14 cellular contexts compared by ENCODE assay signal in the genomic region with DNA sequence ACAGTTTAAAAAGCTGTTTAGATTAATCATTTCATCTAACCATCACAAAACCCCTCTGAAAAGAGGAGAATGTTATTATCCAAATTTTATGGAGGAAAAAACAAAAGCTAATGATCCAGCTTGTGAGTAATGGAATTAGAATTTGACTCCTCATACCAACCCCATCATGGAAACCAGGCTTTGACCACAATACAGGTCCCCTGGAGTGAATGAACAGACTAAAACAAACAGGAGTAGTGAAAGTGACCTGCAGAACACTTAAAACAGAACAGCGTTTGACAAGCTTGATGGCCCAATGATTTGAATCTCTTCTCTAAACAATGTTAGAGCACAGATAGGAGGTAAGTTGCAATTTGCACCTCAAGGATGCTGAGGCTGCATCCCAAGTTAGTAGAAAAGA.
DNase-seq lines count a peak whose midpoint lies in the region; ATAC-seq and TF ChIP-seq lines count a peak whose summit lies in the region.
"Had no signal": no experiment of that assay in that cellular context is flagged by ENCODE, and none has a peak within 500 bp of the region (broad histone marks: within the 10 kb centered on the region; RNA-seq: fewer than 3 reads in every experiment).

No MANE protein-coding gene starts in this region.

- WGBS in neuronal stem cell (ENCODE audit: extremely low coverage in 2 of 2, insufficient read length in 2 of 2, insufficient replicate concordance in 1 of 2), 2 donors, result no CpG with 5 or more reads among the region's 1 CpG

- H3K4me1 Mint-ChIP-seq in activated CD4-positive, alpha-beta T cell treated with anti-CD3 and anti-CD28 coated beads for 36 hours, result peaks cover 6% of the 10 kb centered on the region
- H3K4me1 Mint-ChIP-seq in CD8-positive, alpha-beta memory T cell, result no peaks in the 10 kb centered on the region

- H2BK15ac ChIP-seq in neuronal stem cell (ENCODE audit: low read length), result no peak overlapping the region

- no peak overlapping the region for H2BK5ac ChIP-seq in neuronal stem cell (ENCODE audit: low read length)

- peaks cover 2 to 3% of the 10 kb centered on the region in 2 donors for H3K4me1 ChIP-seq in neuronal stem cell (ENCODE audit: control insufficient read depth in 2 of 2, insufficient read depth in 1 of 2, low read depth in 1 of 2, low read length in 2 of 2)
- no peaks in the 10 kb centered on the region for H3K4me1 ChIP-seq in CD8-positive, alpha-beta memory T cell (ENCODE audit: insufficient read depth, low read length)

- H3K36me3 Mint-ChIP-seq in activated CD4-positive, alpha-beta T cell treated with anti-CD3 and anti-CD28 coated beads for 36 hours (ENCODE audit: low read depth), result no peaks in the 10 kb centered on the region
- H3K36me3 Mint-ChIP-seq in CD8-positive, alpha-beta memory T cell, result peaks cover 0 to 16% (median 2%) of the 10 kb centered on the region in 3 donors

- H3K36me3 ChIP-seq in neuronal stem cell (replicated peaks in 1 of 2; ENCODE audit: control insufficient read depth in 2 of 2, insufficient read depth in 2 of 2, low read length in 2 of 2), result no peaks in the 10 kb centered on the region
- H3K36me3 ChIP-seq in CD8-positive, alpha-beta memory T cell (ENCODE audit: insufficient read depth, low read length), result no peaks in the 10 kb centered on the region

- H3K4me3 ChIP-seq in choroid plexus epithelial cell (ENCODE audit: low read depth, low read length), result no peak overlapping the region
- no peak overlapping the region for H3K4me3 ChIP-seq in neuronal stem cell (ENCODE audit: low read length in 2 of 2)
- H3K4me3 ChIP-seq in CD8-positive, alpha-beta memory T cell (ENCODE audit: low read length), result no peak overlapping the region

- H4K91ac ChIP-seq in neuronal stem cell (ENCODE audit: low read depth, low read length, poor library complexity), result no peak overlapping the region

- no peak overlapping the region for H3K18ac ChIP-seq in neuronal stem cell (ENCODE audit: low read length)

- peaks cover 7% of the 10 kb centered on the region for H3K9me3 Mint-ChIP-seq in activated CD4-positive, alpha-beta T cell treated with anti-CD3 and anti-CD28 coated beads for 36 hours (ENCODE audit: low read depth)
- peaks cover 0 to 11% (median 8%) of the 10 kb centered on the region in 5 donors for H3K9me3 Mint-ChIP-seq in CD8-positive, alpha-beta memory T cell

- no peak overlapping the region for H3K14ac ChIP-seq in neuronal stem cell (ENCODE audit: low read length)

- no peak overlapping the region for H3K23ac ChIP-seq in neuronal stem cell (ENCODE audit: low read depth, low read length, poor library complexity)

- H3K27me3 Mint-ChIP-seq in activated CD4-positive, alpha-beta T cell treated with anti-CD3 and anti-CD28 coated beads for 36 hours, result peaks cover 3% of the 10 kb centered on the region
- peaks cover 13 to 30% of the 10 kb centered on the region in 2 donors for H3K27me3 Mint-ChIP-seq in CD8-positive, alpha-beta memory T cell

- no peak overlapping the region for H3K4ac ChIP-seq in neuronal stem cell (ENCODE audit: low read length)

- no peak overlapping the region for H3K4me2 ChIP-seq in neuronal stem cell (ENCODE audit: insufficient read depth, low read length, poor library complexity, severe bottlenecking)

- no peak overlapping the region for H2AK5ac ChIP-seq in neuronal stem cell (ENCODE audit: low read depth, low read length)

- CTCF ChIA-PET in activated CD4-positive, alpha-beta T cell treated with anti-CD3 and anti-CD28 coated beads for 36 hours (lab: Charles Lee), result interaction anchor here (1.2 kb wide), 1 partner anchor 140 kb away, joined by 4 read pairs; no protein-coding TSS in a partner anchor
- CTCF ChIA-PET in CD8-positive, alpha-beta memory T cell (lab: Charles Lee), result no interaction called here

- peaks cover 0 to 5% of the 10 kb centered on the region in 2 donors for H3K9me3 ChIP-seq in neuronal stem cell (replicated peaks in 1 of 2; ENCODE audit: control insufficient read depth in 2 of 2, insufficient read depth in 1 of 2, low read depth in 1 of 2, low read length in 2 of 2)
- no peaks in the 10 kb centered on the region for H3K9me3 ChIP-seq in CD8-positive, alpha-beta memory T cell (ENCODE audit: low read length)

- no peak overlapping the region for H4K8ac ChIP-seq in neuronal stem cell (ENCODE audit: low read depth, low read length)

- no peak overlapping the region for H2BK12ac ChIP-seq in neuronal stem cell (ENCODE audit: low read length)

- no peak overlapping the region for H2BK120ac ChIP-seq in neuronal stem cell (ENCODE audit: low read depth, low read length)

- no peak overlapping the region for H3K4me3 Mint-ChIP-seq in activated CD4-positive, alpha-beta T cell treated with anti-CD3 and anti-CD28 coated beads for 36 hours
- H3K4me3 Mint-ChIP-seq in CD8-positive, alpha-beta memory T cell, result no peak overlapping the region

- no peak overlapping the region for H2AFZ ChIP-seq in neuronal stem cell (ENCODE audit: low read length)

- H3K27ac Mint-ChIP-seq in activated CD4-positive, alpha-beta T cell treated with anti-CD3 and anti-CD28 coated beads for 36 hours, result no peak overlapping the region
- no peak overlapping the region for H3K27ac Mint-ChIP-seq in CD8-positive, alpha-beta memory T cell

- TF ChIP-seq CTCF in choroid plexus epithelial cell (conservative IDR thresholded peaks at IDR 0.05; ENCODE audit: low read depth, low read length), result no peak

- no peak overlapping the region for H3K27ac ChIP-seq in neuronal stem cell (replicated peaks; ENCODE audit: low read length)
- H3K27ac ChIP-seq in CD8-positive, alpha-beta memory T cell (ENCODE audit: low read depth, low read length), result no peak overlapping the region

- H3K27me3 ChIP-seq in neuronal stem cell (ENCODE audit: control insufficient read depth in 3 of 3, insufficient read depth in 3 of 3, low read depth in 1 of 3, low read length in 3 of 3), result no peaks in the 10 kb centered on the region
- no peaks in the 10 kb centered on the region for H3K27me3 ChIP-seq in CD8-positive, alpha-beta memory T cell (ENCODE audit: insufficient read depth, low read length, poor library complexity, severe bottlenecking)

- intact Hi-C loops in activated CD4-positive, alpha-beta T cell treated with anti-CD3 and anti-CD28 coated beads for 36 hours (cut with DNase I, micrococcal nuclease), result no loop called here

- POLR2A ChIA-PET in activated CD4-positive, alpha-beta T cell treated with anti-CD3 and anti-CD28 coated beads for 36 hours (lab: Charles Lee), result no interaction called here
- POLR2A ChIA-PET in CD8-positive, alpha-beta memory T cell (lab: Charles Lee), result no interaction called here

- peak; percentile 38 for DNase-seq in ELF-1 (ENCODE audit: low read depth, low spot score)
- DNase-seq in NCI-H146 (lab: John Stamatoyannopoulos, UW), result peak; percentile 93
- peak; percentile 98 for DNase-seq in choroid plexus epithelial cell (ENCODE audit: low read depth)
- DNase-seq in neuronal stem cell (ENCODE audit: low spot score), result peak; percentile 20
- DNase-seq in medulla oblongata (ENCODE audit: extremely low spot score), result no peak
- DNase-seq in activated CD4-positive, alpha-beta T cell treated with anti-CD3 and anti-CD28 coated beads for 36 hours, result no peak
- no peak for DNase-seq in CD8-positive, alpha-beta memory T cell
- DNase-seq: activated CD4-positive, alpha-beta T cell treated with anti-CD3 and anti-CD28 coated beads for 1 hour; activated naive CD4-positive, alpha-beta T cell treated with Interleukin-2 at 50 U/mL for 16 hours; effector CD8-positive, alpha-beta T cell; NCI-H446; SHP77 treated with DMSO at 0.1 percent for 48 hours; stimulated activated CD4-positive, alpha-beta T cell treated with anti-CD3 and anti-CD28 coated beads, Interleukin-1b, Interleukin-23, amount 100 ng/mL, for 48 hours had no signal

- ATAC-seq in HG02588 (IDR thresholded peaks at IDR 0.05; ENCODE audit: unreplicated experiment), result no peak
- no peak for ATAC-seq in activated CD4-positive, alpha-beta T cell treated with anti-CD3 and anti-CD28 coated beads for 36 hours

- no peak overlapping the region for H3K9ac ChIP-seq in neuronal stem cell (ENCODE audit: low read depth, low read length, poor library complexity)

- H3K79me1 ChIP-seq in neuronal stem cell (ENCODE audit: low read depth, low read length), result no peaks in the 10 kb centered on the region

Comparison
In these comparisons a context has a peak if more than half of its experiments do, and no peak if none do; other contexts are left out.
1. DNase-seq: peak in ELF-1 (single experiment), NCI-H146 (single experiment), choroid plexus epithelial cell (single experiment) and neuronal stem cell (single experiment); none in medulla oblongata (single experiment), activated CD4-positive, alpha-beta T cell treated with anti-CD3 and anti-CD28 coated beads for 36 hours (single experiment) and CD8-positive, alpha-beta memory T cell (0 of 5).